ENCODE assay signal across 16 cellular contexts in the genomic region with DNA sequence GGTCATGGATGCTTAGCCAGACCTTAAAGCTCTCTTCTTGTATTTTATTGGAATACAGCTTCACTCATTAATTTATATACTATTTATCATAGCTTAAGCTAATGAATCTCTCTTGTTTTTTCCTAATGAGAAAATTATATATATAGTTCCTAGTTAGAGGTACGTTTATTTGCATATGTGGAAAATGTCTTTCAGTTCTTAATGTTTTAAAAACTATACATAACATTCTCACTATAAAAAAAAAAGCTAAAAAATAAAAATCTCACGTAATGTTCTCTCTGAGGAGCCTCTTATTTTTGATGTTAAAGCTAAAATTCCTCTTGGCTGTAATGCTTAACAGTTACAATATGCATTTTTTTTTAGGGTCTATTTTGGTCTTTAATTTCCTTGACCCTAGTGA. TPM values are rescaled to one million over a fixed set of nuclear protein-coding genes. Genes with fewer than 3 reads are reported as not detected.
A peak's percentile ranks its signal among the peaks of the same experiment; 100 is the strongest.
DNase-seq lines count a peak whose midpoint lies in the region; ATAC-seq and TF ChIP-seq lines count a peak whose summit lies in the region.
"Had no signal": no experiment of that assay in that cellular context is flagged by ENCODE, and none has a peak within 500 bp of the region (broad histone marks: within the 10 kb centered on the region; RNA-seq: fewer than 3 reads in every experiment).

No MANE protein-coding gene starts in this region.

- no peak overlapping the region for H3K4me3 Mint-ChIP-seq in activated naive CD8-positive, alpha-beta T cell
- H3K4me3 Mint-ChIP-seq in activated naive CD8-positive, alpha-beta T cell treated with anti-CD3 and anti-CD28 coated beads, Interleukin-2, amount 50 U/mL, for 24 hours, result no peak overlapping the region
- no peak overlapping the region for H3K4me3 Mint-ChIP-seq in CD8-positive, alpha-beta memory T cell
- peak overlapping the region in 1 of 10 donors; percentile 48 for H3K4me3 Mint-ChIP-seq in naive thymus-derived CD8-positive, alpha-beta T cell

- H3K27me3 ChIP-seq in CD8-positive, alpha-beta memory T cell (ENCODE audit: insufficient read depth, low read length, poor library complexity, severe bottlenecking), result no peaks in the 10 kb centered on the region
- H3K27me3 ChIP-seq in ascending aorta, result no peaks in the 10 kb centered on the region
- H3K27me3 ChIP-seq: BLaER1 treated with 17β-estradiol and CSF1 and Interleukin-3, amounts not matched to agents 10 nM and 100 nM had no signal

- H3K4me1 Mint-ChIP-seq in activated naive CD8-positive, alpha-beta T cell (ENCODE audit: low read depth), result peaks cover 59% of the 10 kb centered on the region
- H3K4me1 Mint-ChIP-seq in activated naive CD8-positive, alpha-beta T cell treated with anti-CD3 and anti-CD28 coated beads, Interleukin-2, amount 50 U/mL, for 24 hours, result peaks cover 60% of the 10 kb centered on the region
- peaks cover 46 to 56% (median 55%) of the 10 kb centered on the region in 3 donors for H3K4me1 Mint-ChIP-seq in CD8-positive, alpha-beta memory T cell
- H3K4me1 Mint-ChIP-seq in naive thymus-derived CD8-positive, alpha-beta T cell, result peaks cover 19 to 56% (median 46%) of the 10 kb centered on the region in 4 donors

- peaks cover 41% of the 10 kb centered on the region for H3K4me1 ChIP-seq in CD8-positive, alpha-beta memory T cell (ENCODE audit: insufficient read depth, low read length)
- peaks cover 0 to 17% of the 10 kb centered on the region in 2 donors for H3K4me1 ChIP-seq in ascending aorta

- no peak overlapping the region for H3K27ac ChIP-seq in CD8-positive, alpha-beta memory T cell (ENCODE audit: low read depth, low read length)
- H3K27ac ChIP-seq in KOPT-K1 (ENCODE audit: low read depth, low read length, poor library complexity, severe bottlenecking), result peak overlapping the region; percentile 100
- H3K27ac ChIP-seq in ascending aorta, result no peak overlapping the region
- H3K27ac ChIP-seq: BLaER1 treated with 17β-estradiol and CSF1 and Interleukin-3, amounts not matched to agents 10 nM and 100 nM; SK-N-MC had no signal

- DNase-seq in activated naive CD8-positive, alpha-beta T cell treated with anti-CD3 and anti-CD28 coated beads, Interleukin-2, amount 50 U/mL, for 24 hours, result no peak
- DNase-seq in CD8-positive, alpha-beta memory T cell, result no peak
- DNase-seq in naive thymus-derived CD8-positive, alpha-beta T cell, result no peak
- no peak for DNase-seq in ascending aorta (ENCODE audit: low spot score in 2 of 2)
- DNase-seq in SW 1271 (lab: John Stamatoyannopoulos, UW), result no peak
- DNase-seq: DMS79 treated with DMSO at 0.1 percent for 48 hours, GDM1, KBM-7, MV-4-11, NCI-H1694 treated with DMSO at 0.1 percent for 48 hours had no signal

- no peak for ATAC-seq in activated naive CD8-positive, alpha-beta T cell treated with anti-CD3 and anti-CD28 coated beads, Interleukin-2, amount 50 U/mL, for 24 hours
- no peak for ATAC-seq in naive thymus-derived CD8-positive, alpha-beta T cell
- ATAC-seq: HepG2, Right ventricle myocardium inferior had no signal

- intact Hi-C loops in ascending aorta (cut with DNase I), result no loop called here

- POLR2A ChIA-PET in CD8-positive, alpha-beta memory T cell (lab: Charles Lee), result interaction anchor here (1.3 kb wide), 1 partner anchor 17 kb away, joined by 4 read pairs; a partner anchor contains a TSS
- POLR2A ChIA-PET in naive thymus-derived CD8-positive, alpha-beta T cell (lab: Charles Lee), result interaction anchor here (1.4 kb wide), 1 partner anchor 17 kb away, joined by 9 read pairs; a partner anchor contains a TSS

- H3K9me3 Mint-ChIP-seq in activated naive CD8-positive, alpha-beta T cell (ENCODE audit: low read depth), result no peaks in the 10 kb centered on the region
- H3K9me3 Mint-ChIP-seq in activated naive CD8-positive, alpha-beta T cell treated with anti-CD3 and anti-CD28 coated beads, Interleukin-2, amount 50 U/mL, for 24 hours, result no peaks in the 10 kb centered on the region
- H3K9me3 Mint-ChIP-seq in CD8-positive, alpha-beta memory T cell, result no peaks in the 10 kb centered on the region
- no peaks in the 10 kb centered on the region for H3K9me3 Mint-ChIP-seq in naive thymus-derived CD8-positive, alpha-beta T cell

- H3K27me3 Mint-ChIP-seq in activated naive CD8-positive, alpha-beta T cell, result no peaks in the 10 kb centered on the region
- H3K27me3 Mint-ChIP-seq in activated naive CD8-positive, alpha-beta T cell treated with anti-CD3 and anti-CD28 coated beads, Interleukin-2, amount 50 U/mL, for 24 hours, result no peaks in the 10 kb centered on the region
- no peaks in the 10 kb centered on the region for H3K27me3 Mint-ChIP-seq in CD8-positive, alpha-beta memory T cell
- H3K27me3 Mint-ChIP-seq in naive thymus-derived CD8-positive, alpha-beta T cell, result no peaks in the 10 kb centered on the region

- peak overlapping the region; percentile 56 for H3K27ac Mint-ChIP-seq in activated naive CD8-positive, alpha-beta T cell
- H3K27ac Mint-ChIP-seq in activated naive CD8-positive, alpha-beta T cell treated with anti-CD3 and anti-CD28 coated beads, Interleukin-2, amount 50 U/mL, for 24 hours, result no peak overlapping the region
- peak overlapping the region in 5 of 8 donors; percentile 3 to 69 (median 46) for H3K27ac Mint-ChIP-seq in CD8-positive, alpha-beta memory T cell
- H3K27ac Mint-ChIP-seq in naive thymus-derived CD8-positive, alpha-beta T cell, result peak overlapping the region; percentile 3 to 96 (median 78)

- H3K36me3 ChIP-seq in CD8-positive, alpha-beta memory T cell (ENCODE audit: insufficient read depth, low read length), result peaks cover 12% of the 10 kb centered on the region
- H3K36me3 ChIP-seq in KOPT-K1 (ENCODE audit: insufficient read depth, low read length), result peaks cover 65% of the 10 kb centered on the region
- H3K36me3 ChIP-seq in ascending aorta, result peaks cover 28 to 39% of the 10 kb centered on the region in 2 donors

- CTCF ChIA-PET in CD8-positive, alpha-beta memory T cell (lab: Charles Lee), result interaction anchor here (1.1 to 3.0 kb wide), 3 partner anchors 9 to 159 kb away, joined by 3 to 12 read pairs (median 4); no protein-coding TSS in a partner anchor

- H3K4me3 ChIP-seq in CD8-positive, alpha-beta memory T cell (ENCODE audit: low read length), result no peak overlapping the region
- H3K4me3 ChIP-seq in ascending aorta, result no peak overlapping the region
- H3K4me3 ChIP-seq: BLaER1 treated with 17β-estradiol and CSF1 and Interleukin-3, amounts not matched to agents 10 nM and 100 nM; SK-N-MC had no signal

- no peak for TF ChIP-seq CTCF in ascending aorta (IDR thresholded peaks at IDR 0.05)

- H3K36me3 Mint-ChIP-seq in activated naive CD8-positive, alpha-beta T cell, result peaks cover 9% of the 10 kb centered on the region
- peaks cover 30% of the 10 kb centered on the region for H3K36me3 Mint-ChIP-seq in activated naive CD8-positive, alpha-beta T cell treated with anti-CD3 and anti-CD28 coated beads, Interleukin-2, amount 50 U/mL, for 24 hours (ENCODE audit: low read depth)
- H3K36me3 Mint-ChIP-seq in CD8-positive, alpha-beta memory T cell, result peaks cover 0 to 55% (median 6%) of the 10 kb centered on the region in 3 donors
- H3K36me3 Mint-ChIP-seq in naive thymus-derived CD8-positive, alpha-beta T cell, result peaks cover 0 to 47% (median 18%) of the 10 kb centered on the region in 3 donors

- H3K9me3 ChIP-seq in CD8-positive, alpha-beta memory T cell (ENCODE audit: low read length), result no peaks in the 10 kb centered on the region
- H3K9me3 ChIP-seq in KOPT-K1 (ENCODE audit: insufficient read depth, low read length, poor library complexity, severe bottlenecking) (no peaks in the 10 kb centered on the region), ascending aorta (no peaks in the 10 kb centered on the region)

RNA-seq across cellular contexts. Expression of a gene that starts 16.6 kb away (rescaled TPM):
- total RNA-seq in CD8-positive, alpha-beta memory T cell, result 10 to 100 TPM; 59.2 to 59.8 TPM
- polyA plus RNA-seq in CD8-positive, alpha-beta memory T cell, result 131 TPM
- 10 to 100 TPM; 77.2 to 89.1 TPM for total RNA-seq in naive thymus-derived CD8-positive, alpha-beta T cell
- 100 to 1,000 TPM; 112 to 148 (median 135) TPM for polyA plus RNA-seq in naive thymus-derived CD8-positive, alpha-beta T cell
- total RNA-seq in ascending aorta, result 25.7 TPM
